In genomic region chr20:62376112-62377063, GRCh38 we compare ENCODE assay signal across 1 cellular context.
TF ChIP-seq lines count a peak whose summit lies in the region.

No MANE protein-coding gene starts in this region.

TF ChIP-seq in HepG2, 621 proteins besides CTCF, POLR2A, EP300 and RAD21 (continued from another document and continues in another):
- peak; percentile 95 for TF ChIP-seq ZNF687 (CRISPR knock-in tag; IDR thresholded peaks at IDR 0.05)
- TF ChIP-seq ASH2L (IDR thresholded peaks at IDR 0.05; ENCODE audit: insufficient read length, low read depth, low read length), result no peak
- peak; percentile 96 for TF ChIP-seq ZNF607 (CRISPR knock-in tag; IDR thresholded peaks at IDR 0.05; ENCODE audit: borderline replicate concordance)
- TF ChIP-seq ZNF75D (CRISPR knock-in tag; IDR thresholded peaks at IDR 0.05; ENCODE audit: borderline replicate concordance), result no peak
- TF ChIP-seq ZFP62 (CRISPR knock-in tag; IDR thresholded peaks at IDR 0.05), result no peak
- TF ChIP-seq PLRG1 (conservative IDR thresholded peaks at IDR 0.05), result no peak
- TF ChIP-seq ELK4 (CRISPR knock-in tag; IDR thresholded peaks at IDR 0.05; ENCODE audit: borderline replicate concordance), result no peak
- no peak for TF ChIP-seq ZFP37 (CRISPR knock-in tag; IDR thresholded peaks at IDR 0.05; ENCODE audit: borderline replicate concordance)
- TF ChIP-seq SNAPC5 (CRISPR knock-in tag; IDR thresholded peaks at IDR 0.05; ENCODE audit: borderline replicate concordance), result peak; percentile 63; the same call in 1 of the 2 replicates
- no peak for TF ChIP-seq DNMT3B (CRISPR knock-in tag; conservative IDR thresholded peaks at IDR 0.05)
- 0 out of 2 replicates have a peak, but pooled peaks have one; percentile 59 for TF ChIP-seq ZNF3 (CRISPR knock-in tag; IDR thresholded peaks at IDR 0.05)
- peak; percentile 94 for TF ChIP-seq ZBTB7B (CRISPR knock-in tag; IDR thresholded peaks at IDR 0.05)
- TF ChIP-seq ZNF446 (CRISPR knock-in tag; IDR thresholded peaks at IDR 0.05), result peak; percentile 53; the same call in 1 of the 2 replicates
- TF ChIP-seq ZNF205 (CRISPR knock-in tag; IDR thresholded peaks at IDR 0.05), result peak; percentile 72
- TF ChIP-seq SKI (IDR thresholded peaks at IDR 0.05; ENCODE audit: partially characterized antibody), result peak; percentile 52
- peak; percentile 29; the same call in 1 of the 2 replicates for TF ChIP-seq NFYB (CRISPR knock-in tag; IDR thresholded peaks at IDR 0.05)
- TF ChIP-seq ZNF101 (CRISPR knock-in tag; IDR thresholded peaks at IDR 0.05; ENCODE audit: borderline replicate concordance, low read depth), result 0 out of 2 replicates have a peak, but pooled peaks have one; percentile 48
- no peak for TF ChIP-seq ZHX2 (IDR thresholded peaks at IDR 0.05; ENCODE audit: low read depth)
- no peak; the same call in 1 of the 2 replicates for TF ChIP-seq ZHX2 (CRISPR knock-in tag; IDR thresholded peaks at IDR 0.05; ENCODE audit: borderline replicate concordance)
- peak; percentile 84; the same call in 1 of the 2 replicates for TF ChIP-seq ZFP91 (CRISPR knock-in tag; IDR thresholded peaks at IDR 0.05; ENCODE audit: borderline replicate concordance)
- peak; percentile 96 for TF ChIP-seq SNAPC4 (CRISPR knock-in tag; IDR thresholded peaks at IDR 0.05)
- no peak for TF ChIP-seq SRY (CRISPR knock-in tag; IDR thresholded peaks at IDR 0.05)
- TF ChIP-seq KLF16 (CRISPR knock-in tag; IDR thresholded peaks at IDR 0.05), result peak in 1 of 2 experiments; percentile 76; a peak in 2 of 4 replicates
- no peak for TF ChIP-seq SIX4 (CRISPR knock-in tag; IDR thresholded peaks at IDR 0.05)
- peak; percentile 98 for TF ChIP-seq HNRNPL (IDR thresholded peaks at IDR 0.05; ENCODE audit: low read depth, low read length)
- peak; percentile 95 for TF ChIP-seq PATZ1 (CRISPR knock-in tag; IDR thresholded peaks at IDR 0.05)
- TF ChIP-seq TIGD3 (CRISPR knock-in tag; IDR thresholded peaks at IDR 0.05; ENCODE audit: borderline replicate concordance), result no peak
- peak; percentile 73; the same call in 1 of the 2 replicates for TF ChIP-seq SMC3 (IDR thresholded peaks at IDR 0.05; ENCODE audit: low read length)
- TF ChIP-seq ZNF350 (CRISPR knock-in tag; IDR thresholded peaks at IDR 0.05; ENCODE audit: borderline replicate concordance, low read depth), result peak; percentile 90
- TF ChIP-seq ZNF556 (CRISPR knock-in tag; IDR thresholded peaks at IDR 0.05; ENCODE audit: borderline replicate concordance), result peak; percentile 67
